In genomic region chr3:171565671-171566070, GRCh38 we compare ENCODE assay signal across 13 cellular contexts.
A peak's percentile ranks its signal among the peaks of the same experiment; 100 is the strongest.
DNase-seq lines count a peak whose midpoint lies in the region; ATAC-seq and TF ChIP-seq lines count a peak whose summit lies in the region.
"Had no signal": no experiment of that assay in that cellular context is flagged by ENCODE, and none has a peak within 500 bp of the region (broad histone marks: within the 10 kb centered on the region; RNA-seq: fewer than 3 reads in every experiment).

No MANE protein-coding gene starts in this region.

- 69% methylated on average over 1 of the region's 1 CpG for whole genome bisulfite sequencing in right cardiac atrium

- H3K4me3 Mint-ChIP-seq in stimulated activated naive CD8-positive, alpha-beta T cell treated with anti-CD3 and anti-CD28 coated beads, Interleukin-15, amount 100 ng/mL, for 72 hours, result no peak overlapping the region
- H3K4me3 Mint-ChIP-seq: stimulated activated effector memory CD8-positive, alpha-beta T cell treated with anti-CD3 and anti-CD28 coated beads, Interleukin-12 subunit alpha, Interleukin-12 subunit beta, amount 100 ng/mL, for 72 hours had no signal

- TF ChIP-seq POLR2A in vagina (IDR thresholded peaks at IDR 0.05), result no peak

- H3K4me3 ChIP-seq in right cardiac atrium (ENCODE audit: low read length) (no peak overlapping the region), fibroblast of mammary gland (ENCODE audit: control insufficient read depth, low read depth, low read length) (no peak overlapping the region), ascending aorta (no peak overlapping the region), vagina (no peak overlapping the region)
- H3K4me3 ChIP-seq: MG63, pancreas had no signal

- peaks cover 14% of the 10 kb centered on the region for H3K27me3 Mint-ChIP-seq in stimulated activated naive CD8-positive, alpha-beta T cell treated with anti-CD3 and anti-CD28 coated beads, Interleukin-15, amount 100 ng/mL, for 72 hours

- DNase-seq in Right ventricle myocardium superior (no peak), right cardiac atrium (no peak), NCI-H524 (lab: John Stamatoyannopoulos, UW) (peak; percentile 57 to 70), fibroblast of mammary gland (ENCODE audit: low read depth) (peak; percentile 53), ascending aorta (ENCODE audit: low spot score in 2 of 2) (no peak), NCI-H2227 treated with DMSO at 0.1 percent for 48 hours (lab: John Stamatoyannopoulos, UW) (no peak), vagina (ENCODE audit: extremely low spot score in 2 of 2) (no peak)
- DNase-seq in stimulated activated naive CD8-positive, alpha-beta T cell treated with anti-CD3 and anti-CD28 coated beads, Interleukin-15, amount 100 ng/mL, for 72 hours, result no peak
- DNase-seq: activated CD4-positive, alpha-beta T cell treated with anti-CD3 and anti-CD28 coated beads for 48 hours; activated T-cell treated with anti-CD3 and anti-CD28 coated beads, Interleukin-2, amount 50 U/mL, for 48 hours; MG63; pancreas had no signal

- no peaks in the 10 kb centered on the region for H3K27me3 ChIP-seq in right cardiac atrium (ENCODE audit: control insufficient read depth, insufficient read depth)
- H3K27me3 ChIP-seq in ascending aorta, result no peaks in the 10 kb centered on the region
- H3K27me3 ChIP-seq in vagina, result no peaks in the 10 kb centered on the region
- H3K27me3 ChIP-seq: pancreas had no signal

- H3K36me3 ChIP-seq in ascending aorta, result no peaks in the 10 kb centered on the region
- H3K36me3 ChIP-seq in vagina, result no peaks in the 10 kb centered on the region
- H3K36me3 ChIP-seq: MG63, pancreas had no signal

- H3K9me3 ChIP-seq in right cardiac atrium (ENCODE audit: control insufficient read depth, low read length) (no peaks in the 10 kb centered on the region), ascending aorta (no peaks in the 10 kb centered on the region), vagina (no peaks in the 10 kb centered on the region)
- H3K9me3 ChIP-seq: MG63, pancreas had no signal

- intact Hi-C loops in Right ventricle myocardium superior (cut with DNase I) (loop anchor here (5.0 to 10.0 kb wide), 4 partner anchors 241 to 603 kb away; no protein-coding TSS in a partner anchor), right cardiac atrium (cut with DNase I) (loop anchor here (5.0 to 10.0 kb wide), 7 partner anchors 101 to 603 kb away; partner anchors contain the start of gene TNIK (in 1 of the 4)), ascending aorta (cut with DNase I) (loop anchor here (2.0 to 10.0 kb wide), 3 partner anchors 381 to 605 kb away; no protein-coding TSS in a partner anchor), vagina (cut with DNase I) (loop anchor here (5.0 to 10.0 kb wide), 2 partner anchors 521 to 603 kb away; no protein-coding TSS in a partner anchor)

- no peak for TF ChIP-seq CTCF in fibroblast of mammary gland (conservative IDR thresholded peaks at IDR 0.05; ENCODE audit: control insufficient read depth, insufficient read depth, low read depth, low read length)
- TF ChIP-seq CTCF in ascending aorta (IDR thresholded peaks at IDR 0.05), result no peak
- no peak for TF ChIP-seq CTCF in vagina (IDR thresholded peaks at IDR 0.05)

- H3K27ac Mint-ChIP-seq in stimulated activated naive CD8-positive, alpha-beta T cell treated with anti-CD3 and anti-CD28 coated beads, Interleukin-15, amount 100 ng/mL, for 72 hours, result no peak overlapping the region

- H3K4me1 ChIP-seq in right cardiac atrium (ENCODE audit: control insufficient read depth, insufficient read depth, low read length), result no peaks in the 10 kb centered on the region
- H3K4me1 ChIP-seq in ascending aorta, result no peaks in the 10 kb centered on the region
- H3K4me1 ChIP-seq in vagina, result no peaks in the 10 kb centered on the region
- H3K4me1 ChIP-seq: pancreas had no signal

- peaks cover 31% of the 10 kb centered on the region for H3K4me1 Mint-ChIP-seq in stimulated activated naive CD8-positive, alpha-beta T cell treated with anti-CD3 and anti-CD28 coated beads, Interleukin-15, amount 100 ng/mL, for 72 hours

- ATAC-seq in Right ventricle myocardium superior (ENCODE audit: poor library complexity) (peak; percentile 34), right cardiac atrium (no peak)
- ATAC-seq in stimulated activated naive CD8-positive, alpha-beta T cell treated with anti-CD3 and anti-CD28 coated beads, Interleukin-15, amount 100 ng/mL, for 72 hours, result no peak
- ATAC-seq: stimulated activated effector memory CD8-positive, alpha-beta T cell treated with anti-CD3 and anti-CD28 coated beads, Interleukin-12 subunit alpha, Interleukin-12 subunit beta, amount 100 ng/mL, for 72 hours had no signal

- H3K9me3 Mint-ChIP-seq in stimulated activated naive CD8-positive, alpha-beta T cell treated with anti-CD3 and anti-CD28 coated beads, Interleukin-15, amount 100 ng/mL, for 72 hours, result peaks cover 0 to 9% of the 10 kb centered on the region in 2 donors
- H3K9me3 Mint-ChIP-seq: stimulated activated effector memory CD8-positive, alpha-beta T cell treated with anti-CD3 and anti-CD28 coated beads, Interleukin-12 subunit alpha, Interleukin-12 subunit beta, amount 100 ng/mL, for 72 hours had no signal

- H3K27ac ChIP-seq in right cardiac atrium (ENCODE audit: low read length) (no peak overlapping the region), ascending aorta (no peak overlapping the region), vagina (no peak overlapping the region)
- H3K27ac ChIP-seq: pancreas had no signal

Comparison
In these comparisons a context has a peak if more than half of its experiments do, and no peak if none do; other contexts are left out.
1. DNase-seq: peak in NCI-H524 (2 of 2) and fibroblast of mammary gland (single experiment); none in Right ventricle myocardium superior (single experiment), right cardiac atrium (0 of 3), stimulated activated naive CD8-positive, alpha-beta T cell treated with anti-CD3 and anti-CD28 coated beads, Interleukin-15, amount 100 ng/mL, for 72 hours (0 of 2), ascending aorta (0 of 2), NCI-H2227 treated with DMSO at 0.1 percent for 48 hours (single experiment) and vagina (0 of 2).